In genomic region chr5:54523534-54523933, GRCh38 we compare ENCODE assay signal across 11 cellular contexts. TPM values are rescaled to one million over a fixed set of nuclear protein-coding genes. Genes with fewer than 3 reads are reported as not detected.
DNase-seq lines count a peak whose midpoint lies in the region; ATAC-seq and TF ChIP-seq lines count a peak whose summit lies in the region.
"Had no signal": no experiment of that assay in that cellular context is flagged by ENCODE, and none has a peak within 500 bp of the region (broad histone marks: within the 10 kb centered on the region; RNA-seq: fewer than 3 reads in every experiment).

No MANE protein-coding gene starts in this region.

- H3K27ac Mint-ChIP-seq in activated CD4-positive, alpha-beta memory T cell treated with anti-CD3 and anti-CD28 coated beads for 36 hours = no peak overlapping the region
- H3K27ac Mint-ChIP-seq: activated T-cell treated with anti-CD3 and anti-CD28 coated beads, Interleukin-2, amount 50 U/mL, for 72 hours had no signal

- POLR2A ChIA-PET in activated CD4-positive, alpha-beta memory T cell treated with anti-CD3 and anti-CD28 coated beads for 36 hours (lab: Charles Lee) = no interaction called here

- H3K4me1 Mint-ChIP-seq in activated CD4-positive, alpha-beta memory T cell treated with anti-CD3 and anti-CD28 coated beads for 36 hours (ENCODE audit: low read depth) = peaks cover 71% of the 10 kb centered on the region

- no peaks in the 10 kb centered on the region for H3K9me3 Mint-ChIP-seq in activated CD4-positive, alpha-beta memory T cell treated with anti-CD3 and anti-CD28 coated beads for 36 hours
- H3K9me3 Mint-ChIP-seq: activated T-cell treated with anti-CD3 and anti-CD28 coated beads, Interleukin-2, amount 50 U/mL, for 72 hours had no signal

- H3K36me3 ChIP-seq in right atrium auricular region (no peaks in the 10 kb centered on the region), osteoblast (ENCODE audit: insufficient read depth, low read length) (no peaks in the 10 kb centered on the region)

- H3K4me3 Mint-ChIP-seq in activated CD4-positive, alpha-beta memory T cell treated with anti-CD3 and anti-CD28 coated beads for 36 hours = no peak overlapping the region

- peaks cover 89% of the 10 kb centered on the region for H4K20me1 ChIP-seq in osteoblast (ENCODE audit: insufficient read depth, low read length)

- ATAC-seq in left ventricle myocardium superior (no peak), GM21381 (IDR thresholded peaks at IDR 0.05; ENCODE audit: unreplicated experiment) (no peak), HG02973 (IDR thresholded peaks at IDR 0.05; ENCODE audit: unreplicated experiment) (no peak)
- ATAC-seq: activated T-cell treated with anti-CD3 and anti-CD28 coated beads, Interleukin-2, amount 50 U/mL, for 72 hours had no signal

- H3K4me2 ChIP-seq in osteoblast (ENCODE audit: insufficient read depth, low read length) = peak overlapping the region; percentile 76

- no peak for DNase-seq in right atrium auricular region (ENCODE audit: low spot score)
- no peak for DNase-seq in left ventricle myocardium superior
- no peak for DNase-seq in dorsolateral prefrontal cortex
- no peak for DNase-seq in osteoblast (ENCODE audit: insufficient read length, low spot score, missing footprints)
- DNase-seq in activated CD4-positive, alpha-beta memory T cell treated with anti-CD3 and anti-CD28 coated beads for 36 hours = no peak
- no peak for DNase-seq in COR-L47 (lab: John Stamatoyannopoulos, UW)
- DNase-seq: activated T-cell treated with anti-CD3 and anti-CD28 coated beads, Interleukin-2, amount 50 U/mL, for 72 hours; head of caudate nucleus; small intestine had no signal

- no peaks in the 10 kb centered on the region for H3K27me3 ChIP-seq in right atrium auricular region
- no peaks in the 10 kb centered on the region for H3K27me3 ChIP-seq in dorsolateral prefrontal cortex
- no peaks in the 10 kb centered on the region for H3K27me3 ChIP-seq in osteoblast (ENCODE audit: insufficient read depth, low read length)

- intact Hi-C loops in left ventricle myocardium superior (cut with micrococcal nuclease) (loop anchor here (10.0 kb wide), 1 partner anchor 131 kb away; no protein-coding TSS in a partner anchor), dorsolateral prefrontal cortex (cut with DNase I) (no loop called here)
- intact Hi-C loops in activated CD4-positive, alpha-beta memory T cell treated with anti-CD3 and anti-CD28 coated beads for 36 hours (cut with micrococcal nuclease) = no loop called here

- H3K27ac ChIP-seq in right atrium auricular region (peak overlapping the region; percentile 50 to 53), dorsolateral prefrontal cortex (peak overlapping the region in 40 of 59 donors; percentile 14 to 77 (median 46)), osteoblast (ENCODE audit: low read depth, low read length) (peak overlapping the region; percentile 56)

- H3K9me3 ChIP-seq in right atrium auricular region (no peaks in the 10 kb centered on the region), osteoblast (ENCODE audit: low read depth, low read length) (no peaks in the 10 kb centered on the region)

- CTCF ChIA-PET in activated CD4-positive, alpha-beta memory T cell treated with anti-CD3 and anti-CD28 coated beads for 36 hours (lab: Charles Lee) = interaction anchor here (1.6 to 2.3 kb wide), 3 partner anchors 321 to 344 kb away, joined by 10 read pairs; no protein-coding TSS in a partner anchor

- H3K27me3 Mint-ChIP-seq in activated CD4-positive, alpha-beta memory T cell treated with anti-CD3 and anti-CD28 coated beads for 36 hours = no peaks in the 10 kb centered on the region

- H3K36me3 Mint-ChIP-seq in activated CD4-positive, alpha-beta memory T cell treated with anti-CD3 and anti-CD28 coated beads for 36 hours = no peaks in the 10 kb centered on the region

- no peak overlapping the region for H3K4me3 ChIP-seq in right atrium auricular region
- peak overlapping the region in 37 of 59 donors; percentile 1 to 99 (median 24) for H3K4me3 ChIP-seq in dorsolateral prefrontal cortex
- H3K4me3 ChIP-seq in osteoblast (ENCODE audit: insufficient read depth, low read length) = peak overlapping the region; percentile 49

- peaks cover 100% of the 10 kb centered on the region for H3K79me2 ChIP-seq in osteoblast (ENCODE audit: insufficient read depth, low read length)

- H2AFZ ChIP-seq in osteoblast (ENCODE audit: low read length) = no peak overlapping the region

- TF ChIP-seq CTCF in right atrium auricular region (IDR thresholded peaks at IDR 0.05) = no peak
- no peak for TF ChIP-seq CTCF in dorsolateral prefrontal cortex (IDR thresholded peaks at IDR 0.05 in 54 of 56, conservative IDR thresholded peaks at IDR 0.05 in 2 of 56; ENCODE audit: low read depth in 1 of 56, partially characterized antibody in 56 of 56)
- no peak for TF ChIP-seq CTCF in osteoblast (IDR thresholded peaks at IDR 0.05; ENCODE audit: extremely low read depth, low read depth, low read length)

- H3K4me1 ChIP-seq in right atrium auricular region = peaks cover 0 to 89% of the 10 kb centered on the region in 2 donors
- peaks cover 49% of the 10 kb centered on the region for H3K4me1 ChIP-seq in osteoblast (ENCODE audit: insufficient read depth, low read length)

RNA-seq across cellular contexts. Expression of gene SNX18, which starts 6.0 kb away (rescaled TPM):
- total RNA-seq in right atrium auricular region = 10 to 100 TPM; 15.8 to 22.2 TPM
- 20.9 TPM for total RNA-seq in left ventricle myocardium superior
- total RNA-seq in dorsolateral prefrontal cortex = 10 to 100 TPM; 15.1 to 35.3 (median 21.5) TPM
- total RNA-seq in osteoblast = 69.0 and 86.5 TPM in 2 replicates
- total RNA-seq in activated CD4-positive, alpha-beta memory T cell treated with anti-CD3 and anti-CD28 coated beads for 36 hours = 1 to 10 TPM; 8.5 to 8.7 TPM

Comparison
In these comparisons a context has a peak if more than half of its experiments do, and no peak if none do; other contexts are left out.
1. H3K4me3 ChIP-seq: peak in dorsolateral prefrontal cortex (37 of 59) and osteoblast (single experiment); none in right atrium auricular region (0 of 2).
2. Peak in every context shown above with its lines, with median percentiles within 50 percentile points of each other: H3K27ac ChIP-seq.